In the genomic region with DNA sequence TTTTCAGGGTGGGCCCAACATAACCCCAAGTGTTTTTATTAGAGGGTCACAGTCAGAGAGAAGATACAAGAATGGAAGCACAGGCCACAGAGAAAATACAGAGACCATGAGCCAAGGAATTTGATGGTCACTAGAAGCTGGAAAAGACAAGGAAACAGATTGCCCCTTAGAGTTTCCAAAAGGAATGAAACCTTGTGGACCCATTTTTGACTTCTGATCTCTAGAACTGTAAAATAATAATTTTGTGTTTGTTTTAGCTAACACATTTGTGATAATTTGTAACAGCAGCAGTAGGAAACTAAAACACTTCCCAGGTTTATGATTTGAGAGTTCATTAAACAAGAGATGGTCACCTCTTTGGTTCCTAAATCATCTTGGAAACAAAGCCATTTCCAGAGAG, we compare ENCODE assay signal across 23 cellular contexts. TPM values are rescaled to one million over a fixed set of nuclear protein-coding genes. Genes with fewer than 3 reads are reported as not detected.
"Had no signal": no experiment of that assay in that cellular context is flagged by ENCODE, and none has a peak within 500 bp of the region (broad histone marks: within the 10 kb centered on the region; RNA-seq: fewer than 3 reads in every experiment).

No MANE protein-coding gene starts in this region.

- H3K27ac Mint-ChIP-seq: brain; nephron; stimulated activated naive B cell treated with anti-CD40 and anti-IgM and Interleukin-4, amounts not matched to agents 10 μg/mL and 1 μg/mL and 100 μg/mL, for 72 hours had no signal

- ATAC-seq: left cardiac atrium; stimulated activated naive B cell treated with anti-CD40 and anti-IgM and Interleukin-4, amounts not matched to agents 10 μg/mL and 1 μg/mL and 100 μg/mL, for 72 hours had no signal

- H3K4me3 Mint-ChIP-seq: brain; central memory CD8-positive, alpha-beta T cell; nephron; stimulated activated naive B cell treated with anti-CD40 and anti-IgM and Interleukin-4, amounts not matched to agents 10 μg/mL and 1 μg/mL and 100 μg/mL, for 72 hours had no signal

- H3K4me3 ChIP-seq: coronary artery, thoracic aorta, upper lobe of left lung had no signal

- H3K9me3 ChIP-seq: thoracic aorta, upper lobe of left lung had no signal

- H3K36me3 ChIP-seq: thoracic aorta, upper lobe of left lung had no signal

- H3K36me3 Mint-ChIP-seq: brain had no signal

- DNase-seq: activated CD4-positive, alpha-beta T cell treated with anti-CD3 and anti-CD28 coated beads, Interleukin-2, amount 50 U/mL, for 1 hour; activated CD4-positive, CD25-positive, alpha-beta regulatory T cell treated with anti-CD3 and anti-CD28 coated beads, Interleukin-2, amount 50 U/mL, for 72 hours; activated CD8-positive, alpha-beta memory T cell treated with anti-CD3 and anti-CD28 coated beads for 24 hours; activated CD8-positive, alpha-beta memory T cell treated with anti-CD3 and anti-CD28 coated beads, Interleukin-2, amount 50 U/mL, for 48 hours; activated effector memory CD4-positive, alpha-beta T cell treated with anti-CD3 and anti-CD28 coated beads, Interleukin-2, amount 50 U/mL, for 16 hours; activated naive CD4-positive, alpha-beta T cell treated with anti-CD3 and anti-CD28 coated beads, Interleukin-2, amount 50 U/mL, for 16 hours; activated T-cell treated with anti-CD3 and anti-CD28 coated beads, Interleukin-2, amount 50 U/mL, for 48 hours; erythroblast; foreskin melanocyte; glutamatergic neuron; hippocampal formation; left cardiac atrium; nucleus accumbens; posterior cingulate gyrus; stimulated activated naive B cell treated with anti-CD40 and anti-IgM and Interleukin-4, amounts not matched to agents 10 μg/mL and 1 μg/mL and 100 μg/mL, for 72 hours; T-helper 2 cell; upper lobe of left lung had no signal

- H3K27ac ChIP-seq: coronary artery, thoracic aorta, upper lobe of left lung, VCaP had no signal

RNA-seq across cellular contexts. Expression of a gene that starts 22.2 kb away (rescaled TPM):
- total RNA-seq: thoracic aorta had no signal
